Comparison of ENCODE assay signal across 15 cellular contexts in the genomic region with DNA sequence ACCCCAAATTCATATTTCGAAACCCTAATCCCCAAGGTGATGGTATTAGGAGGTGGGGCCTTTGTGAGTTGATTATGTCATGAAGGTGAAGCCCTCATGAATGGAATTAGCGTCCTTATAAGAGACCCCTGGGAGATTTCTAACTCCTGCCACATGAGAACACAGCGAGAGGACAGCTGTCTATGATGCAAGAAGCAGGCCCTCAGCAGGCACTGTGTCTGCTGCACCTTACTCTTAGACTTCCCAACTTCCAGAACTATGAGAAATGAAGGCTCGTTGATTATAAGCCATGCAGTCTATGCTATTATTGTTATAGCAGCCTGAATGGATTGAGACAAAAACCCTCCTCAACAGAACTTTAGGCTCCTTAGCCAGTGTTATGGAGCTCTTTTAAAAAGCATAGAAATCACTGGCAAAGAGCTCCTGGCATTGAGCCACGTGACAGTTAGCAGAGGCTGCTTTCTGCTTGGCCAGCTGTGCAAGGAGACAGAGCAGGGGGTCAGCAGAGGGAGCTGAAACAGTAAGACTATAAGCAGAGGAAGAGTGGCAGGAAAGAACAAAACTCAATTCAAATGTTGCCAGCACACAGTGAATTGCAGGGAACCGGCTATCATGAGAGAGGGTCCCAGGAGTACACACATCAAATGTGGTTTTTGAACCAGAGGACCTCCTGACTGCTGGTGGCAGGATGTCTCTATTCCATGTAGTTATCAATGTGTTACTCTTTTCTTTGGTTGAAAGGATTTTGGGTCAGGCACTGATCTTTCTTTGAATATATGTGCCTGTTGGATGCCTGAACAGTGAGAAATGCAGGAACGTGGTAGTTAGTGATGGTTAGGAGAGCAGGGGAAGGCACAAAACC.
A peak's percentile ranks its signal among the peaks of the same experiment; 100 is the strongest.
DNase-seq lines count a peak whose midpoint lies in the region; ATAC-seq, FAIRE-seq and TF ChIP-seq lines count a peak whose summit lies in the region.
"Had no signal": no experiment of that assay in that cellular context is flagged by ENCODE, and none has a peak within 500 bp of the region (broad histone marks: within the 10 kb centered on the region; RNA-seq: fewer than 3 reads in every experiment).

No MANE protein-coding gene starts in this region.

- H3K79me2 ChIP-seq in Loucy (ENCODE audit: insufficient read depth, low read length) (no peaks in the 10 kb centered on the region), K562 (ENCODE audit: control insufficient read depth, insufficient read depth, low read length) (no peaks in the 10 kb centered on the region)

- POLR2A ChIA-PET in K562 (lab: Yijun Ruan, JAX) = interaction anchor here (1.0 kb wide), 1 partner anchor 35 kb away, joined by 3 read pairs; no protein-coding TSS in a partner anchor

- no peak overlapping the region for H3K27ac ChIP-seq in K562 (ENCODE audit: extremely low read depth, low read depth, low read length)
- H3K27ac ChIP-seq in mesodermal cell (ENCODE audit: low read depth, low read length, severe bottlenecking) = peak overlapping the region; percentile 33
- no peak overlapping the region for H3K27ac ChIP-seq in prostate gland
- peak overlapping the region in 2 of 4 donors; percentile 58 to 64 for H3K27ac ChIP-seq in Peyer's patch
- H3K27ac ChIP-seq: foreskin keratinocyte had no signal

- CTCF ChIA-PET in K562 (lab: Yijun Ruan, JAX; ENCODE audit: low intra/inter-chr PET ratio) = no interaction called here

- H3K4me1 ChIP-seq in Loucy (ENCODE audit: insufficient read depth, low read length, poor library complexity, severe bottlenecking) (peaks cover 40% of the 10 kb centered on the region), K562 (replicated peaks in 1 of 2; ENCODE audit: control insufficient read depth in 2 of 2, insufficient read depth in 2 of 2, low read length in 2 of 2) (peaks cover 0 to 4% of the 10 kb centered on the region in 2 experiments; a peak in 1 of 5 replicates), mesodermal cell (ENCODE audit: control insufficient read depth, insufficient read depth, low read length, poor library complexity, severe bottlenecking) (peaks cover 24% of the 10 kb centered on the region), prostate gland (replicated peaks) (no peaks in the 10 kb centered on the region), Peyer's patch (peaks cover 0 to 32% (median 0%) of the 10 kb centered on the region in 4 donors)
- H3K4me1 ChIP-seq: foreskin keratinocyte had no signal

- H3K4me2 ChIP-seq in Loucy (ENCODE audit: low read depth, low read length, poor library complexity, severe bottlenecking) (peak overlapping the region; percentile 41), K562 (ENCODE audit: insufficient read depth, low read length) (no peak overlapping the region)

- no peak for TF ChIP-seq EP300 in K562 (IDR thresholded peaks at IDR 0.05; ENCODE audit: low read length)

- H3K9me3 ChIP-seq in Loucy (ENCODE audit: insufficient read depth, low read depth, low read length) (no peaks in the 10 kb centered on the region), K562 (replicated peaks; ENCODE audit: control insufficient read depth, insufficient read depth, low read depth, low read length) (no peaks in the 10 kb centered on the region), mesodermal cell (ENCODE audit: control insufficient read depth, low read length) (no peaks in the 10 kb centered on the region), prostate gland (no peaks in the 10 kb centered on the region), Peyer's patch (no peaks in the 10 kb centered on the region)

- no peak for DNase-seq in AG09309 (ENCODE audit: low read depth)
- no peak for DNase-seq in K562 (ENCODE audit: extremely low read depth in 1 of 4, low spot score in 3 of 4)
- DNase-seq in prostate gland (ENCODE audit: low spot score) = no peak
- DNase-seq in GM13977 (ENCODE audit: low spot score) = no peak
- DNase-seq in Peyer's patch = no peak
- DNase-seq in GOT3 (lab: John Stamatoyannopoulos, UW) = no peak
- DNase-seq: activated CD8-positive, alpha-beta memory T cell treated with anti-CD3 and anti-CD28 coated beads, Interleukin-2, amount 50 U/mL, for 48 hours; caudate nucleus; CD8-positive, alpha-beta memory T cell; foreskin keratinocyte; HFFc6; MV-4-11 had no signal

- H3K27me3 ChIP-seq in Loucy (ENCODE audit: insufficient read depth, low read length, poor library complexity, severe bottlenecking) (no peaks in the 10 kb centered on the region), K562 (ENCODE audit: control insufficient read depth in 2 of 2, insufficient read depth in 2 of 2, low read length in 2 of 2) (peaks cover 3 to 17% of the 10 kb centered on the region in 2 experiments; a peak in 3 of 5 replicates), prostate gland (replicated peaks; ENCODE audit: insufficient read depth) (no peaks in the 10 kb centered on the region), Peyer's patch (no peaks in the 10 kb centered on the region)
- H3K27me3 ChIP-seq: foreskin keratinocyte had no signal

- no peaks in the 10 kb centered on the region for H3K9me2 ChIP-seq in Loucy (replicated peaks; ENCODE audit: low read depth, low read length)

- H4K20me1 ChIP-seq in Loucy (ENCODE audit: insufficient read depth, low read length, poor library complexity, severe bottlenecking) (no peaks in the 10 kb centered on the region), K562 (replicated peaks; ENCODE audit: control insufficient read depth, insufficient read depth, low read length) (no peaks in the 10 kb centered on the region)

- in situ Hi-C loops in K562 (cut with MboI) = loop anchor here (5.0 kb wide), 1 partner anchor 44 kb away; no protein-coding TSS in a partner anchor
- in situ Hi-C loops in GM13977 (cut with MboI; ENCODE audit: low pct_unique_long_range_greater_than_20kb, low sequenced_read_pairs, unreplicated experiment) = no loop called here

- H2AFZ ChIP-seq in Loucy (ENCODE audit: low read length) (no peak overlapping the region), K562 (ENCODE audit: low read depth, low read length) (no peak overlapping the region)

- WGBS in K562 (ENCODE audit: insufficient coverage, low coverage, missing lambda C conversion rate) = 7% methylated on average over 7 of the region's 7 CpGs
- WGBS in mesodermal cell (ENCODE audit: insufficient coverage in 2 of 2), 2 experiments = 83 to 84% methylated on average over 5 of the region's 7 CpGs
- 48% methylated on average over 7 of the region's 7 CpGs for WGBS in prostate gland

- H3K36me3 ChIP-seq in Loucy (ENCODE audit: insufficient read depth, low read length) = no peaks in the 10 kb centered on the region
- no peaks in the 10 kb centered on the region for H3K36me3 ChIP-seq in K562 (ENCODE audit: control insufficient read depth, insufficient read depth, low read length)
- H3K36me3 ChIP-seq in mesodermal cell (ENCODE audit: control insufficient read depth, insufficient read depth, low read length) = no peaks in the 10 kb centered on the region
- no peaks in the 10 kb centered on the region for H3K36me3 ChIP-seq in prostate gland
- no peaks in the 10 kb centered on the region for H3K36me3 ChIP-seq in Peyer's patch

- TF ChIP-seq POLR2A in K562 (conservative IDR thresholded peaks at IDR 0.05) (no peak), prostate gland (IDR thresholded peaks at IDR 0.05) (no peak), Peyer's patch (IDR thresholded peaks at IDR 0.05) (no peak)

- peak overlapping the region; percentile 44 for H3K9ac ChIP-seq in Loucy (ENCODE audit: low read depth, low read length, poor library complexity, severe bottlenecking)
- no peak overlapping the region for H3K9ac ChIP-seq in K562 (ENCODE audit: insufficient read depth in 1 of 2, low read depth in 2 of 2, low read length in 2 of 2)

- TF ChIP-seq CTCF in AG09309 (IDR thresholded peaks at IDR 0.05; ENCODE audit: control insufficient read depth, insufficient read depth, low read depth, low read length, missing control alignments) = peak; percentile 2
- no peak for TF ChIP-seq CTCF in Loucy (conservative IDR thresholded peaks at IDR 0.05; ENCODE audit: low read length)
- no peak for TF ChIP-seq CTCF in K562 (IDR thresholded peaks at IDR 0.05 in 2 of 3, conservative IDR thresholded peaks at IDR 0.05 in 1 of 3; ENCODE audit: insufficient read depth in 2 of 3, low read depth in 1 of 3, low read length in 3 of 3)
- TF ChIP-seq CTCF in prostate gland (IDR thresholded peaks at IDR 0.05) = no peak
- no peak for TF ChIP-seq CTCF in GM13977 (IDR thresholded peaks at IDR 0.05; ENCODE audit: extremely low read depth, insufficient read depth, missing control alignments)
- TF ChIP-seq CTCF in Peyer's patch (IDR thresholded peaks at IDR 0.05) = no peak

- no peak for ATAC-seq in K562
- ATAC-seq: foreskin keratinocyte; stimulated activated effector memory CD8-positive, alpha-beta T cell treated with anti-CD3 and anti-CD28 coated beads, Interleukin-12 subunit alpha, Interleukin-12 subunit beta, amount 100 ng/mL, for 72 hours had no signal

- no peak overlapping the region for H3K4me3 ChIP-seq in AG09309 (ENCODE audit: control insufficient read depth, low read depth, low read length)
- peak overlapping the region; percentile 25 for H3K4me3 ChIP-seq in Loucy (ENCODE audit: low read length, poor library complexity, severe bottlenecking)
- H3K4me3 ChIP-seq in K562 = no peak overlapping the region
- H3K4me3 ChIP-seq in mesodermal cell (ENCODE audit: extremely low read depth, insufficient read depth, low read length, poor library complexity, severe bottlenecking) = no peak overlapping the region
- H3K4me3 ChIP-seq in prostate gland = no peak overlapping the region
- no peak overlapping the region for H3K4me3 ChIP-seq in Peyer's patch

- TF ChIP-seq RAD21 in K562 (CRISPR knock-in tag; conservative IDR thresholded peaks at IDR 0.05 in 1 of 2, IDR thresholded peaks at IDR 0.05 in 1 of 2) = no peak

- no TSS peak for BruUV-seq in K562 (replicated peaks; lab: Mats Ljungman, UMichigan)

- intact Hi-C loops in K562 (cut with micrococcal nuclease) = no loop called here
- intact Hi-C loops in prostate gland (cut with DNase I) = no loop called here

- FAIRE-seq in K562 (lab: Jason Lieb, UNC) = no peak

- H3F3A ChIP-seq in Loucy (ENCODE audit: low read depth) = no peaks in the 10 kb centered on the region

- no peaks in the 10 kb centered on the region for H3K9me1 ChIP-seq in K562 (ENCODE audit: control insufficient read depth, insufficient read depth, low read length)

TF ChIP-seq in K562, 482 proteins besides CTCF, POLR2A, EP300 and RAD21:
- TF ChIP-seq, protein P1, sequence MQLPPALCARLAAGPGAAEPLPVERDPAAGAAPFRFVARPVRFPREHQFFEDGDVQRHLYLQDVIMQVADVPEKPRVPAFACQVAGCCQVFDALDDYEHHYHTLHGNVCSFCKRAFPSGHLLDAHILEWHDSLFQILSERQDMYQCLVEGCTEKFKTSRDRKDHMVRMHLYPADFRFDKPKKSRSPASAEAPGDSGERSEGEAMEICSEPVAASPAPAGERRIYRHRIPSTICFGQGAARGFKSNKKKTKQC (CRISPR knock-in tag; IDR thresholded peaks at IDR 0.05) = no peak
- TF ChIP-seq SIN3B (IDR thresholded peaks at IDR 0.05; ENCODE audit: low read depth) = no peak
- 0 out of 2 replicates have a peak, but pooled peaks have one; percentile 11 for TF ChIP-seq NFIC (IDR thresholded peaks at IDR 0.05)
